In genomic region chr9:21576331-21577189, GRCh38 we compare ENCODE assay signal across 1 cellular context.
TF ChIP-seq lines count a peak whose summit lies in the region.

No MANE protein-coding gene starts in this region.

TF ChIP-seq in GM23338, 12 proteins besides CTCF, POLR2A, EP300 and RAD21 (continued from another document):
- TF ChIP-seq JUNB (IDR thresholded peaks at IDR 0.05; ENCODE audit: unreplicated experiment) (no peak), STAT1 (IDR thresholded peaks at IDR 0.05; ENCODE audit: unreplicated experiment) (no peak)
